ENCODE assay signal across 20 cellular contexts in genomic region chr3:63945558-63946096, GRCh38. TPM values are rescaled to one million over a fixed set of nuclear protein-coding genes. Genes with fewer than 3 reads are reported as not detected.
DNase-seq lines count a peak whose midpoint lies in the region; ATAC-seq and TF ChIP-seq lines count a peak whose summit lies in the region.
"Had no signal": no experiment of that assay in that cellular context is flagged by ENCODE, and none has a peak within 500 bp of the region (broad histone marks: within the 10 kb centered on the region; RNA-seq: fewer than 3 reads in every experiment).

No MANE protein-coding gene starts in this region.

- H3K9me2 ChIP-seq in GM23338 (ENCODE audit: insufficient read depth), result no peaks in the 10 kb centered on the region

- no peaks in the 10 kb centered on the region for H4K20me1 ChIP-seq in GM23338 (replicated peaks; ENCODE audit: insufficient read depth)

- in situ Hi-C loops in HAP-1 (cut with MboI; ENCODE audit: low sequenced_read_pairs), result no loop called here

- no peak for ATAC-seq in CD4-positive, CD25-positive, alpha-beta regulatory T cell (ENCODE audit: low read depth in 2 of 2)
- ATAC-seq in GM23338 (no peak), natural killer cell (no peak)
- ATAC-seq: lower lobe of right lung, PC-3 had no signal

- no peaks in the 10 kb centered on the region for H3K9me3 ChIP-seq in CD4-positive, CD25-positive, alpha-beta regulatory T cell (ENCODE audit: control insufficient read depth in 2 of 2, low read length in 2 of 2)
- no peaks in the 10 kb centered on the region for H3K9me3 ChIP-seq in HAP-1
- H3K9me3 ChIP-seq: esophagus squamous epithelium, lower lobe of right lung had no signal

- no peak overlapping the region for H3K4me2 ChIP-seq in GM23338
- H3K4me2 ChIP-seq: KMS-11 had no signal

- intact Hi-C loops in natural killer cell (cut with micrococcal nuclease), result no loop called here

- peak overlapping the region; percentile 43 to 78 (median 73) for H3K27ac Mint-ChIP-seq in CD4-positive, CD25-positive, alpha-beta regulatory T cell
- H3K27ac Mint-ChIP-seq in GM23338, result peak overlapping the region; percentile 1; the same call in 1 of the 2 replicates
- H3K27ac Mint-ChIP-seq in chondrocyte (ENCODE audit: unreplicated experiment), result peak overlapping the region; percentile 8
- peak overlapping the region; percentile 6 to 53 for H3K27ac Mint-ChIP-seq in natural killer cell

- no peaks in the 10 kb centered on the region for H3K27me3 Mint-ChIP-seq in CD4-positive, CD25-positive, alpha-beta regulatory T cell
- H3K27me3 Mint-ChIP-seq in GM23338 (ENCODE audit: insufficient read depth, low read depth, poor library complexity), result peaks cover 7% of the 10 kb centered on the region
- no peaks in the 10 kb centered on the region for H3K27me3 Mint-ChIP-seq in chondrocyte (ENCODE audit: low read depth)
- H3K27me3 Mint-ChIP-seq in natural killer cell (ENCODE audit: low read depth in 2 of 2), result no peaks in the 10 kb centered on the region

- peaks cover 11 to 68% (median 52%) of the 10 kb centered on the region in 4 donors for H3K4me1 Mint-ChIP-seq in CD4-positive, CD25-positive, alpha-beta regulatory T cell
- H3K4me1 Mint-ChIP-seq in GM23338, result peaks cover 36% of the 10 kb centered on the region
- peaks cover 59% of the 10 kb centered on the region for H3K4me1 Mint-ChIP-seq in chondrocyte (ENCODE audit: low read depth)
- H3K4me1 Mint-ChIP-seq in natural killer cell, result peaks cover 58 to 59% of the 10 kb centered on the region in 2 donors

- H3K79me2 ChIP-seq in GM23338 (replicated peaks; ENCODE audit: insufficient read depth), result peaks cover 5% of the 10 kb centered on the region; the same call in 1 of the 2 replicates

- no peak overlapping the region for H3K4me3 ChIP-seq in CD4-positive, CD25-positive, alpha-beta regulatory T cell (ENCODE audit: low read depth, low read length)
- H3K4me3 ChIP-seq in GM23338, result no peak overlapping the region
- H3K4me3 ChIP-seq in HAP-1, result no peak overlapping the region
- H3K4me3 ChIP-seq: esophagus squamous epithelium, lower lobe of right lung had no signal

- H3K9me3 Mint-ChIP-seq in CD4-positive, CD25-positive, alpha-beta regulatory T cell, result no peaks in the 10 kb centered on the region
- H3K9me3 Mint-ChIP-seq in GM23338 (no peaks in the 10 kb centered on the region), chondrocyte (ENCODE audit: low read depth) (no peaks in the 10 kb centered on the region), natural killer cell (no peaks in the 10 kb centered on the region)
- H3K9me3 Mint-ChIP-seq: nephron had no signal

- H2AFZ ChIP-seq in GM23338, result no peak overlapping the region

- no peak overlapping the region for H3K4me3 Mint-ChIP-seq in CD4-positive, CD25-positive, alpha-beta regulatory T cell
- H3K4me3 Mint-ChIP-seq in GM23338, result no peak overlapping the region
- H3K4me3 Mint-ChIP-seq in chondrocyte (ENCODE audit: unreplicated experiment), result no peak overlapping the region
- no peak overlapping the region for H3K4me3 Mint-ChIP-seq in natural killer cell
- H3K4me3 Mint-ChIP-seq: nephron had no signal

- no peaks in the 10 kb centered on the region for H3F3A ChIP-seq in GM23338 (replicated peaks; ENCODE audit: low read depth)

- H3K4me1 ChIP-seq in CD4-positive, CD25-positive, alpha-beta regulatory T cell (ENCODE audit: control insufficient read depth, insufficient read depth, low read length, poor library complexity, severe bottlenecking), result peaks cover 5% of the 10 kb centered on the region
- H3K4me1 ChIP-seq in GM23338 (ENCODE audit: insufficient read depth) (peaks cover 6% of the 10 kb centered on the region; the same call in 1 of the 2 replicates), HAP-1 (peaks cover 10% of the 10 kb centered on the region)

- peaks cover 12% of the 10 kb centered on the region for H3K36me3 Mint-ChIP-seq in CD4-positive, CD25-positive, alpha-beta regulatory T cell
- H3K36me3 Mint-ChIP-seq in GM23338 (ENCODE audit: low read depth) (no peaks in the 10 kb centered on the region; the same call in 2 of the 3 replicates), chondrocyte (ENCODE audit: low read depth) (peaks cover 2% of the 10 kb centered on the region), natural killer cell (no peaks in the 10 kb centered on the region)

- DNase-seq in CD4-positive, CD25-positive, alpha-beta regulatory T cell, result no peak
- DNase-seq in GM23338 (ENCODE audit: low spot score), result no peak
- no peak for DNase-seq in chondrocyte (ENCODE audit: low spot score)
- no peak for DNase-seq in natural killer cell
- no peak for DNase-seq in HAP-1 (ENCODE audit: low spot score in 2 of 2)
- DNase-seq in stimulated activated naive CD4-positive, alpha-beta T cell treated with Interleukin-2 at 50 U/mL for 16 hours (lab: John Stamatoyannopoulos, UW), result no peak
- no peak for DNase-seq in NCI-H526 treated with DMSO at 0.1 percent for 48 hours (lab: John Stamatoyannopoulos, UW)
- DNase-seq in NCI-H146 (lab: John Stamatoyannopoulos, UW), result no peak
- DNase-seq: activated CD8-positive, alpha-beta memory T cell treated with anti-CD3 and anti-CD28 coated beads for 24 hours; activated gamma-delta T cell treated with Interleukin-2 at 50 U/mL for 16 hours; esophagus squamous epithelium; lower lobe of right lung; NCI-H446; PC-3 had no signal

- H3K27ac ChIP-seq in CD4-positive, CD25-positive, alpha-beta regulatory T cell (ENCODE audit: insufficient read depth, low read length, poor library complexity, severe bottlenecking), result no peak overlapping the region
- H3K27ac ChIP-seq in GM23338 (ENCODE audit: low read depth), result no peak overlapping the region
- H3K27ac ChIP-seq: esophagus squamous epithelium, KMS-11, lower lobe of right lung had no signal

- TF ChIP-seq CTCF in GM23338 (conservative IDR thresholded peaks at IDR 0.05; ENCODE audit: low read depth in 2 of 2) (no peak), chondrocyte (IDR thresholded peaks at IDR 0.05) (no peak), natural killer cell (IDR thresholded peaks at IDR 0.05) (no peak)

- H3K27me3 ChIP-seq in CD4-positive, CD25-positive, alpha-beta regulatory T cell (ENCODE audit: control insufficient read depth, insufficient read depth, low read length), result no peaks in the 10 kb centered on the region
- H3K27me3 ChIP-seq in GM23338 (ENCODE audit: insufficient read depth), result no peaks in the 10 kb centered on the region
- no peaks in the 10 kb centered on the region for H3K27me3 ChIP-seq in HAP-1 (ENCODE audit: low read depth)
- H3K27me3 ChIP-seq: esophagus squamous epithelium had no signal

- H3K36me3 ChIP-seq in CD4-positive, CD25-positive, alpha-beta regulatory T cell (ENCODE audit: control insufficient read depth, insufficient read depth, low read length), result peaks cover 5% of the 10 kb centered on the region
- no peaks in the 10 kb centered on the region for H3K36me3 ChIP-seq in GM23338 (ENCODE audit: insufficient read depth)
- H3K36me3 ChIP-seq in HAP-1 (replicated peaks), result no peaks in the 10 kb centered on the region; the same call in 1 of the 2 replicates

TF ChIP-seq in GM23338, 12 proteins besides CTCF, POLR2A, EP300 and RAD21:
- no peak for TF ChIP-seq STAT1 (IDR thresholded peaks at IDR 0.05; ENCODE audit: unreplicated experiment)
- TF ChIP-seq EZH2 (IDR thresholded peaks at IDR 0.05; ENCODE audit: low read depth, unreplicated experiment), result no peak
- no peak for TF ChIP-seq POLR2AphosphoS5 (IDR thresholded peaks at IDR 0.05; ENCODE audit: low read depth)
- TF ChIP-seq EZH2phosphoT487 (IDR thresholded peaks at IDR 0.05; ENCODE audit: unreplicated experiment), result no peak
- TF ChIP-seq ETS1 (IDR thresholded peaks at IDR 0.05), result no peak
- no peak for TF ChIP-seq REST (IDR thresholded peaks at IDR 0.05; ENCODE audit: unreplicated experiment)
- TF ChIP-seq CREB1 (CRISPR knock-in tag; IDR thresholded peaks at IDR 0.05; ENCODE audit: low read depth), result no peak
- TF ChIP-seq NANOG (IDR thresholded peaks at IDR 0.05; ENCODE audit: borderline replicate concordance), result no peak
- no peak for TF ChIP-seq ZNF114 (CRISPR knock-in tag; IDR thresholded peaks at IDR 0.05)

RNA-seq across cellular contexts. Expression of gene SCAANT1, which starts 33.4 kb away (rescaled TPM):
- total RNA-seq in CD4-positive, CD25-positive, alpha-beta regulatory T cell, result 4.7 TPM
- polyA plus RNA-seq in CD4-positive, CD25-positive, alpha-beta regulatory T cell, result not detected
- total RNA-seq in GM23338 (2014; rRNA removed; shearing (Covaris generic)), result not detected in 2 replicates
- polyA plus RNA-seq in GM23338 (2016; fragmentation: Nextera tagmentation; extraction: Ambion mirVana), result 1.2 TPM in 1 of 2 replicates, not detected in the other
- total RNA-seq in chondrocyte, result not detected in 3 replicates
- 1 to 10 TPM in 2 of 3 donors, not detected in 1; 3.6 to 8.0 TPM for total RNA-seq in natural killer cell
- total RNA-seq: astrocyte, dermis microvascular lymphatic vessel endothelial cell, esophagus squamous epithelium, lower lobe of right lung, PC-3, temporal lobe had no signal
- polyA plus RNA-seq: BJ had no signal

Comparison
In these comparisons a context has a peak if more than half of its experiments do, and no peak if none do; other contexts are left out.
1. H3K27ac Mint-ChIP-seq: peak in every context shown above with its lines; median percentile 73 in CD4-positive, CD25-positive, alpha-beta regulatory T cell; 30 in natural killer cell; 8 in chondrocyte; 1 in GM23338.